34 cellular contexts compared by ENCODE assay signal in genomic region chr1:213020016-213020415, GRCh38.
"Had no signal": no experiment of that assay in that cellular context is flagged by ENCODE, and none has a peak within 500 bp of the region (broad histone marks: within the 10 kb centered on the region; RNA-seq: fewer than 3 reads in every experiment).

No MANE protein-coding gene starts in this region.

- H3K4me3 ChIP-seq: MG63 had no signal

- H3K36me3 ChIP-seq: MG63 had no signal

- H3K9ac ChIP-seq: KMS-11 had no signal

- H3K9me3 ChIP-seq: MG63 had no signal

- H3K27ac ChIP-seq: KMS-11 had no signal

- DNase-seq: Karpas-422, Kasumi-1, MG63, MM.1S, NCI-H1048, NCI-H1092, NCI-H1092 treated with DMSO at 0.1 percent for 48 hours, NCI-H1105, NCI-H1105 treated with DMSO at 0.1 percent for 48 hours, NCI-H1417, NCI-H1417 treated with DMSO at 0.1 percent for 48 hours, NCI-H1436, NCI-H1436 treated with DMSO at 0.1 percent for 48 hours, NCI-H146, NCI-H1694, NCI-H1694 treated with DMSO at 0.1 percent for 48 hours, NCI-H187, NCI-H187 treated with DMSO at 0.1 percent for 48 hours, NCI-H1930, NCI-H2029, NCI-H2029 treated with DMSO at 0.1 percent for 48 hours, NCI-H2081, NCI-H2081 treated with DMSO at 0.1 percent for 48 hours, NCI-H2107, NCI-H2171, NCI-H2171 treated with DMSO at 0.1 percent for 48 hours, NCI-H2227 treated with DMSO at 0.1 percent for 48 hours, NCI-H226, NCI-H345, NCI-H446, NCI-H446 treated with DMSO at 0.1 percent for 48 hours, NCI-H510A, NCI-H510A treated with DMSO at 0.1 percent for 48 hours had no signal

- H3K27me3 ChIP-seq: MG63 had no signal

- H3K4me2 ChIP-seq: KMS-11 had no signal
